15 cellular contexts compared by ENCODE assay signal in the genomic region with DNA sequence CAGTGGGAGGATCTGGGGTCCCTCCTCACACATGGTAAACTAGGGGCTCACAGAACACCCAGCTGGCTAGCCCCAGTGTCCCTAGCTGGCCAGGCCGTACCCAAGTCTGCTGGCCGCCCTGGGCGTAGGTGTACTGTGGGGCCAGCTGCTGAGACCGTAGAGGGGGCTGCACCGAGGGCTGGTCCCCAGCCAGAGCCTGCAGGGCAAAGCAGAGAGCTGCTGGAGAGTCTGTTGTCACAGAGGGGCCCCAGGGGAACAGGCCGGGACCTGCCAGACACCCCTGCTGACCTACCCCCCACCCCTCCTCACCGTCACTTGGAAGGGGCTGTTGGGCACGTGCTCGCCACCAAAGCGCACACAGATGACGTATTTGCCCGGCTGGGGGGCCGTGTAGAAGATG.
"Had no signal": no experiment of that assay in that cellular context is flagged by ENCODE, and none has a peak within 500 bp of the region (broad histone marks: within the 10 kb centered on the region; RNA-seq: fewer than 3 reads in every experiment).

No MANE protein-coding gene starts in this region.

- H3K4me3 ChIP-seq: coronary artery, prostate gland, uterus had no signal

- H3K4me3 Mint-ChIP-seq: activated CD4-positive, alpha-beta T cell treated with anti-CD3 and anti-CD28 coated beads for 36 hours; activated naive CD8-positive, alpha-beta T cell treated with anti-CD3 and anti-CD28 coated beads, Interleukin-2, amount 50 U/mL, for 24 hours; memory B cell; nephron progenitor cell had no signal

- H3K27ac Mint-ChIP-seq: activated CD4-positive, alpha-beta T cell treated with anti-CD3 and anti-CD28 coated beads for 36 hours; memory B cell; nephron progenitor cell had no signal

- H3K4me1 Mint-ChIP-seq: nephron progenitor cell had no signal

- H3K27me3 ChIP-seq: uterus had no signal

- H3K9me3 Mint-ChIP-seq: activated naive CD8-positive, alpha-beta T cell treated with anti-CD3 and anti-CD28 coated beads, Interleukin-2, amount 50 U/mL, for 24 hours; memory B cell had no signal

- H3K27me3 Mint-ChIP-seq: activated CD4-positive, alpha-beta T cell treated with anti-CD3 and anti-CD28 coated beads for 36 hours; activated naive CD8-positive, alpha-beta T cell treated with anti-CD3 and anti-CD28 coated beads, Interleukin-2, amount 50 U/mL, for 24 hours; memory B cell had no signal

- H3K36me3 ChIP-seq: prostate gland, uterus had no signal

- H3K4me1 ChIP-seq: prostate gland, uterus had no signal

- H3K9me3 ChIP-seq: prostate gland, uterus had no signal

- DNase-seq: activated CD4-positive, alpha-beta T cell treated with anti-CD3 and anti-CD28 coated beads for 36 hours; activated naive CD4-positive, alpha-beta T cell treated with Interleukin-2 at 50 U/mL for 16 hours; activated naive CD8-positive, alpha-beta T cell treated with anti-CD3 and anti-CD28 coated beads, Interleukin-2, amount 50 U/mL, for 24 hours; hypothalamus; nephron progenitor cell; stimulated activated CD4-positive, alpha-beta T cell treated with anti-CD3 and anti-CD28 coated beads, Interleukin-4, amount 100 ng/mL, for 1 hour; stimulated activated CD8-positive, alpha-beta memory T cell treated with anti-CD3 and anti-CD28 coated beads, Interleukin-4, amount 100 ng/mL, for 48 hours; stimulated activated naive CD8-positive, alpha-beta T cell treated with anti-CD3 and anti-CD28 coated beads, Interleukin-15, Interleukin-2, amounts not matched to agents 100 U/mL and 50 U/mL, for 24 hours; T1000; WERI-Rb-1 had no signal

- H3K27ac ChIP-seq: epithelial cell of prostate, prostate gland, WERI-Rb-1 had no signal

- ATAC-seq: activated CD4-positive, alpha-beta T cell treated with anti-CD3 and anti-CD28 coated beads for 36 hours; activated naive CD8-positive, alpha-beta T cell treated with anti-CD3 and anti-CD28 coated beads, Interleukin-2, amount 50 U/mL, for 24 hours; stimulated activated naive CD8-positive, alpha-beta T cell treated with anti-CD3 and anti-CD28 coated beads, Interleukin-15, Interleukin-2, amounts not matched to agents 100 U/mL and 50 U/mL, for 24 hours had no signal
